ENCODE assay signal across 7 cellular contexts in genomic region chr7:31595390-31595789, GRCh38.
"Had no signal": no experiment of that assay in that cellular context is flagged by ENCODE, and none has a peak within 500 bp of the region (broad histone marks: within the 10 kb centered on the region; RNA-seq: fewer than 3 reads in every experiment).

No MANE protein-coding gene starts in this region.

- ATAC-seq: GM12878 had no signal

- H3K4me3 ChIP-seq: GM12878 had no signal

- DNase-seq: GDM1, GF-D8 had no signal

- FAIRE-seq: GM12878, GM12891, GM12892, GM18507, GM19239 had no signal
